ENCODE assay signal across 9 cellular contexts in genomic region chr2:96359310-96359709, GRCh38. TPM values are rescaled to one million over a fixed set of nuclear protein-coding genes. Genes with fewer than 3 reads are reported as not detected.
A peak's percentile ranks its signal among the peaks of the same experiment; 100 is the strongest.
DNase-seq lines count a peak whose midpoint lies in the region; ATAC-seq and TF ChIP-seq lines count a peak whose summit lies in the region.
"Had no signal": no experiment of that assay in that cellular context is flagged by ENCODE, and none has a peak within 500 bp of the region (broad histone marks: within the 10 kb centered on the region; RNA-seq: fewer than 3 reads in every experiment).

No MANE protein-coding gene starts in this region.

- 75 to 76% methylated on average over 2 of the region's 2 CpGs for WGBS in heart right ventricle, 2 donors
- 73 to 93% methylated on average over 2 of the region's 2 CpGs for WGBS in esophagus squamous epithelium, 2 donors

- no peaks in the 10 kb centered on the region for H3K9me3 ChIP-seq in heart right ventricle
- H3K9me3 ChIP-seq in esophagus squamous epithelium: no peaks in the 10 kb centered on the region

- peak; percentile 33 for DNase-seq in stimulated activated CD8-positive, alpha-beta memory T cell treated with anti-CD3 and anti-CD28 coated beads, Interleukin-12 subunit alpha, Interleukin-12 subunit beta, amount 100 ng/mL, for 1 hour (ENCODE audit: low read depth)
- DNase-seq in stimulated activated CD8-positive, alpha-beta memory T cell treated with anti-CD3 and anti-CD28 coated beads, Interleukin-4, amount 100 ng/mL, for 48 hours: no peak
- DNase-seq in activated CD4-positive, alpha-beta T cell treated with anti-CD3 and anti-CD28 coated beads, Interleukin-2, amount 50 U/mL, for 1 hour: peak; percentile 39
- peak in 1 of 2 donors; percentile 30 for DNase-seq in heart right ventricle
- DNase-seq in EL: no peak
- no peak for DNase-seq in esophagus squamous epithelium (lab: John Stamatoyannopoulos, UW)

- H3K4me1 ChIP-seq in heart right ventricle (peaks cover 0 to 14% (median 3%) of the 10 kb centered on the region in 9 donors), esophagus squamous epithelium (no peaks in the 10 kb centered on the region)

- no peaks in the 10 kb centered on the region for H3K27me3 ChIP-seq in heart right ventricle
- H3K27me3 ChIP-seq in esophagus squamous epithelium: no peaks in the 10 kb centered on the region

- intact Hi-C loops in heart right ventricle (cut with DNase I): loop anchor here in 1 of 10 donors (10.0 kb wide), 1 partner anchor 95 kb away; the partner anchor contains the start of genes CIAO1 and TMEM127
- intact Hi-C loops in esophagus squamous epithelium (cut with DNase I): no loop called here

- H3K4me3 ChIP-seq in heart right ventricle (no peak overlapping the region), esophagus squamous epithelium (no peak overlapping the region)
- H3K4me3 ChIP-seq: skin epidermis had no signal

- TF ChIP-seq POLR2A in esophagus squamous epithelium (IDR thresholded peaks at IDR 0.05): no peak

- ATAC-seq in heart right ventricle (peak in 2 of 8 donors; percentile 45 to 66), GM18861 (IDR thresholded peaks at IDR 0.05; ENCODE audit: unreplicated experiment) (no peak), GM18511 (IDR thresholded peaks at IDR 0.05; ENCODE audit: unreplicated experiment) (no peak)

- H3K27ac ChIP-seq in heart right ventricle (no peak overlapping the region), esophagus squamous epithelium (no peak overlapping the region)

- peak in 7 of 9 donors; percentile 20 to 51 (median 39) for TF ChIP-seq CTCF in heart right ventricle (IDR thresholded peaks at IDR 0.05)
- peak in 1 of 6 experiments; percentile 7 for TF ChIP-seq CTCF in esophagus squamous epithelium (IDR thresholded peaks at IDR 0.05)

- H3K36me3 ChIP-seq in heart right ventricle (peaks cover 0 to 35% (median 0%) of the 10 kb centered on the region in 9 donors), esophagus squamous epithelium (no peaks in the 10 kb centered on the region)

RNA-seq across cellular contexts. Expression of gene NCAPH, which starts 23.7 kb away (rescaled TPM):
- total RNA-seq in heart right ventricle (1 to 10 TPM in 2 of 10 donors, under 1 TPM in 8; 0.21 to 3.4 (median 0.51) TPM), esophagus squamous epithelium (10 to 100 TPM in 2 of 4 donors, 1 to 10 TPM in 2; 4.2 to 21.5 (median 11.4) TPM)
- polyA plus RNA-seq in heart right ventricle: under 1 TPM; 0.35 to 0.95 TPM

RNA-seq across cellular contexts. Expression of gene ITPRIPL1, which starts 34.2 kb away (rescaled TPM):
- 1 to 10 TPM in 7 of 10 donors, under 1 TPM in 3; 0.30 to 3.4 (median 1.2) TPM for total RNA-seq in heart right ventricle
- polyA plus RNA-seq in heart right ventricle: 1 to 10 TPM in 1 of 2 donors, under 1 TPM in 1; 0.68 to 1.1 TPM
- 1 to 10 TPM; 1.8 to 4.1 (median 2.5) TPM for total RNA-seq in esophagus squamous epithelium

RNA-seq across cellular contexts. Expression of gene SNRNP200, which starts 54.0 kb away (rescaled TPM):
- total RNA-seq in heart right ventricle (10 to 100 TPM; 56.2 to 70.5 (median 63.6) TPM), esophagus squamous epithelium (10 to 100 TPM; 55.3 to 90.0 (median 68.6) TPM)
- 10 to 100 TPM; 49.2 to 67.5 TPM for polyA plus RNA-seq in heart right ventricle

Comparison
In these comparisons a context has a peak if more than half of its experiments do, and no peak if none do; other contexts are left out.
1. DNase-seq: peak in stimulated activated CD8-positive, alpha-beta memory T cell treated with anti-CD3 and anti-CD28 coated beads, Interleukin-12 subunit alpha, Interleukin-12 subunit beta, amount 100 ng/mL, for 1 hour (single experiment) and activated CD4-positive, alpha-beta T cell treated with anti-CD3 and anti-CD28 coated beads, Interleukin-2, amount 50 U/mL, for 1 hour (single experiment); none in stimulated activated CD8-positive, alpha-beta memory T cell treated with anti-CD3 and anti-CD28 coated beads, Interleukin-4, amount 100 ng/mL, for 48 hours (single experiment), EL (single experiment) and esophagus squamous epithelium (single experiment).